2 cellular contexts compared by ENCODE assay signal in genomic region chr13:51328488-51328887, GRCh38.
TF ChIP-seq lines count a peak whose summit lies in the region.

No MANE protein-coding gene starts in this region.

TF ChIP-seq in IMR-90, 13 proteins besides CTCF, POLR2A, EP300 and RAD21:
- TF ChIP-seq FOS (IDR thresholded peaks at IDR 0.05; ENCODE audit: low read depth, low read length), result no peak
- no peak for TF ChIP-seq NFE2L2 (IDR thresholded peaks at IDR 0.05; ENCODE audit: low read depth, low read length)
- TF ChIP-seq BHLHE40 (IDR thresholded peaks at IDR 0.05; ENCODE audit: low read depth, low read length), result no peak

TF ChIP-seq in H1, 55 proteins besides CTCF, POLR2A, EP300 and RAD21:
- TF ChIP-seq SIN3A (conservative IDR thresholded peaks at IDR 0.05 in 1 of 2, IDR thresholded peaks at IDR 0.05 in 1 of 2; ENCODE audit: low read depth in 1 of 2, low read length in 2 of 2) (no peak), RXRA (IDR thresholded peaks at IDR 0.05; ENCODE audit: insufficient read depth, low read depth, low read length) (no peak), TEAD4 (IDR thresholded peaks at IDR 0.05; ENCODE audit: low read depth, low read length) (peak; percentile 34; the same call in 1 of the 2 replicates), MAFK (IDR thresholded peaks at IDR 0.05; ENCODE audit: low read depth, low read length) (no peak), ATF3 (IDR thresholded peaks at IDR 0.05; ENCODE audit: insufficient read depth, low read depth, low read length) (no peak), CTBP2 (IDR thresholded peaks at IDR 0.05; ENCODE audit: borderline replicate concordance, insufficient read depth, insufficient read length, low read length) (no peak), SIRT6 (IDR thresholded peaks at IDR 0.05; ENCODE audit: low read length) (no peak), CHD1 (IDR thresholded peaks at IDR 0.05; ENCODE audit: low read depth, low read length) (no peak), SRF (IDR thresholded peaks at IDR 0.05; ENCODE audit: low read depth, low read length) (no peak), CEBPB (IDR thresholded peaks at IDR 0.05; ENCODE audit: low read depth, low read length) (no peak), SUZ12 (IDR thresholded peaks at IDR 0.05; ENCODE audit: low read length) (no peak), CBX8 (IDR thresholded peaks at IDR 0.05; ENCODE audit: borderline replicate concordance, low read depth, low read length) (no peak), BACH1 (IDR thresholded peaks at IDR 0.05; ENCODE audit: low read length) (no peak), USF2 (IDR thresholded peaks at IDR 0.05; ENCODE audit: low read length) (no peak), CHD2 (IDR thresholded peaks at IDR 0.05; ENCODE audit: low read length) (no peak), PHF8 (conservative IDR thresholded peaks at IDR 0.05; ENCODE audit: low read depth, low read length) (no peak), NRF1 (IDR thresholded peaks at IDR 0.05; ENCODE audit: low read depth, low read length) (0 out of 2 replicates have a peak, but pooled peaks have one; percentile 0), KDM4A (IDR thresholded peaks at IDR 0.05; ENCODE audit: low read depth, low read length, severe bottlenecking) (no peak), YY1 (IDR thresholded peaks at IDR 0.05; ENCODE audit: low read depth, low read length) (no peak), TAF7 (optimal IDR thresholded peaks at IDR 0.05; ENCODE audit: borderline replicate concordance, low read depth, low read length) (no peak), RBBP5 (IDR thresholded peaks at IDR 0.05; ENCODE audit: borderline replicate concordance, low read depth, low read length) (no peak), E2F6 (IDR thresholded peaks at IDR 0.05) (no peak), EGR1 (IDR thresholded peaks at IDR 0.05; ENCODE audit: borderline replicate concordance, low read depth, low read length) (no peak), JUND (IDR thresholded peaks at IDR 0.05; ENCODE audit: low read length) (no peak), EZH2 (IDR thresholded peaks at IDR 0.05; ENCODE audit: low read depth, low read length, severe bottlenecking) (no peak), GTF2F1 (IDR thresholded peaks at IDR 0.05; ENCODE audit: borderline replicate concordance, low read depth, low read length) (no peak), ASH2L (IDR thresholded peaks at IDR 0.05; ENCODE audit: low read length) (peak; percentile 37), SP4 (IDR thresholded peaks at IDR 0.05; ENCODE audit: low read length) (0 out of 2 replicates have a peak, but pooled peaks have one; percentile 36), TAF1 (IDR thresholded peaks at IDR 0.05; ENCODE audit: low read depth, low read length) (no peak), KDM1A (IDR thresholded peaks at IDR 0.05; ENCODE audit: borderline replicate concordance, low read length) (peak; percentile 73; the same call in 1 of the 2 replicates), SP1 (IDR thresholded peaks at IDR 0.05; ENCODE audit: low read depth, low read length) (no peak), RFX5 (IDR thresholded peaks at IDR 0.05; ENCODE audit: borderline replicate concordance, low read depth, low read length) (no peak), SAP30 (IDR thresholded peaks at IDR 0.05; ENCODE audit: insufficient read depth, insufficient replicate concordance, low read length) (no peak), CREB1 (IDR thresholded peaks at IDR 0.05) (no peak), RNF2 (IDR thresholded peaks at IDR 0.05; ENCODE audit: borderline replicate concordance, low read depth, low read length, missing control alignments, poor library complexity, severe bottlenecking) (no peak), BCL11A (IDR thresholded peaks at IDR 0.05; ENCODE audit: low read depth in 2 of 2, low read length in 2 of 2) (no peak), HDAC6 (IDR thresholded peaks at IDR 0.05; ENCODE audit: low read depth, low read length) (no peak), TCF12 (IDR thresholded peaks at IDR 0.05; ENCODE audit: low read depth, low read length) (no peak), SIX5 (IDR thresholded peaks at IDR 0.05; ENCODE audit: low read depth, low read length) (no peak), ATF2 (IDR thresholded peaks at IDR 0.05; ENCODE audit: low read length) (no peak), ZNF274 (IDR thresholded peaks at IDR 0.05; ENCODE audit: borderline replicate concordance, extremely low read depth, low read length) (no peak), BRCA1 (IDR thresholded peaks at IDR 0.05; ENCODE audit: low read depth, low read length) (no peak), NANOG (IDR thresholded peaks at IDR 0.05; ENCODE audit: insufficient read depth, low read depth, low read length, poor library complexity, severe bottlenecking) (no peak), POLR2AphosphoS5 (IDR thresholded peaks at IDR 0.05; ENCODE audit: low read depth, low read length) (0 out of 2 replicates have a peak, but pooled peaks have one; percentile 19), CBX5 (IDR thresholded peaks at IDR 0.05; ENCODE audit: low read depth, low read length) (no peak), SP2 (IDR thresholded peaks at IDR 0.05; ENCODE audit: low read length) (no peak), FOSL1 (IDR thresholded peaks at IDR 0.05; ENCODE audit: insufficient read depth, low read depth, low read length) (no peak), JUN (IDR thresholded peaks at IDR 0.05; ENCODE audit: low read depth, low read length) (no peak), POU5F1 (IDR thresholded peaks at IDR 0.05; ENCODE audit: low read depth, low read length) (no peak), GABPA (IDR thresholded peaks at IDR 0.05; ENCODE audit: borderline replicate concordance, insufficient read depth, low read length) (no peak), HDAC2 (IDR thresholded peaks at IDR 0.05; ENCODE audit: borderline replicate concordance in 1 of 2, low read depth in 2 of 2, low read length in 2 of 2) (peak in 1 of 2 experiments; percentile 83; a peak in 2 of 4 replicates), KDM5A (IDR thresholded peaks at IDR 0.05; ENCODE audit: low read length) (no peak), TBP (IDR thresholded peaks at IDR 0.05; ENCODE audit: low read depth, low read length) (peak; percentile 44; the same call in 1 of the 2 replicates), MAX (IDR thresholded peaks at IDR 0.05) (0 out of 2 replicates have a peak, but pooled peaks have one; percentile 26)
- TF ChIP-seq, protein P1, sequence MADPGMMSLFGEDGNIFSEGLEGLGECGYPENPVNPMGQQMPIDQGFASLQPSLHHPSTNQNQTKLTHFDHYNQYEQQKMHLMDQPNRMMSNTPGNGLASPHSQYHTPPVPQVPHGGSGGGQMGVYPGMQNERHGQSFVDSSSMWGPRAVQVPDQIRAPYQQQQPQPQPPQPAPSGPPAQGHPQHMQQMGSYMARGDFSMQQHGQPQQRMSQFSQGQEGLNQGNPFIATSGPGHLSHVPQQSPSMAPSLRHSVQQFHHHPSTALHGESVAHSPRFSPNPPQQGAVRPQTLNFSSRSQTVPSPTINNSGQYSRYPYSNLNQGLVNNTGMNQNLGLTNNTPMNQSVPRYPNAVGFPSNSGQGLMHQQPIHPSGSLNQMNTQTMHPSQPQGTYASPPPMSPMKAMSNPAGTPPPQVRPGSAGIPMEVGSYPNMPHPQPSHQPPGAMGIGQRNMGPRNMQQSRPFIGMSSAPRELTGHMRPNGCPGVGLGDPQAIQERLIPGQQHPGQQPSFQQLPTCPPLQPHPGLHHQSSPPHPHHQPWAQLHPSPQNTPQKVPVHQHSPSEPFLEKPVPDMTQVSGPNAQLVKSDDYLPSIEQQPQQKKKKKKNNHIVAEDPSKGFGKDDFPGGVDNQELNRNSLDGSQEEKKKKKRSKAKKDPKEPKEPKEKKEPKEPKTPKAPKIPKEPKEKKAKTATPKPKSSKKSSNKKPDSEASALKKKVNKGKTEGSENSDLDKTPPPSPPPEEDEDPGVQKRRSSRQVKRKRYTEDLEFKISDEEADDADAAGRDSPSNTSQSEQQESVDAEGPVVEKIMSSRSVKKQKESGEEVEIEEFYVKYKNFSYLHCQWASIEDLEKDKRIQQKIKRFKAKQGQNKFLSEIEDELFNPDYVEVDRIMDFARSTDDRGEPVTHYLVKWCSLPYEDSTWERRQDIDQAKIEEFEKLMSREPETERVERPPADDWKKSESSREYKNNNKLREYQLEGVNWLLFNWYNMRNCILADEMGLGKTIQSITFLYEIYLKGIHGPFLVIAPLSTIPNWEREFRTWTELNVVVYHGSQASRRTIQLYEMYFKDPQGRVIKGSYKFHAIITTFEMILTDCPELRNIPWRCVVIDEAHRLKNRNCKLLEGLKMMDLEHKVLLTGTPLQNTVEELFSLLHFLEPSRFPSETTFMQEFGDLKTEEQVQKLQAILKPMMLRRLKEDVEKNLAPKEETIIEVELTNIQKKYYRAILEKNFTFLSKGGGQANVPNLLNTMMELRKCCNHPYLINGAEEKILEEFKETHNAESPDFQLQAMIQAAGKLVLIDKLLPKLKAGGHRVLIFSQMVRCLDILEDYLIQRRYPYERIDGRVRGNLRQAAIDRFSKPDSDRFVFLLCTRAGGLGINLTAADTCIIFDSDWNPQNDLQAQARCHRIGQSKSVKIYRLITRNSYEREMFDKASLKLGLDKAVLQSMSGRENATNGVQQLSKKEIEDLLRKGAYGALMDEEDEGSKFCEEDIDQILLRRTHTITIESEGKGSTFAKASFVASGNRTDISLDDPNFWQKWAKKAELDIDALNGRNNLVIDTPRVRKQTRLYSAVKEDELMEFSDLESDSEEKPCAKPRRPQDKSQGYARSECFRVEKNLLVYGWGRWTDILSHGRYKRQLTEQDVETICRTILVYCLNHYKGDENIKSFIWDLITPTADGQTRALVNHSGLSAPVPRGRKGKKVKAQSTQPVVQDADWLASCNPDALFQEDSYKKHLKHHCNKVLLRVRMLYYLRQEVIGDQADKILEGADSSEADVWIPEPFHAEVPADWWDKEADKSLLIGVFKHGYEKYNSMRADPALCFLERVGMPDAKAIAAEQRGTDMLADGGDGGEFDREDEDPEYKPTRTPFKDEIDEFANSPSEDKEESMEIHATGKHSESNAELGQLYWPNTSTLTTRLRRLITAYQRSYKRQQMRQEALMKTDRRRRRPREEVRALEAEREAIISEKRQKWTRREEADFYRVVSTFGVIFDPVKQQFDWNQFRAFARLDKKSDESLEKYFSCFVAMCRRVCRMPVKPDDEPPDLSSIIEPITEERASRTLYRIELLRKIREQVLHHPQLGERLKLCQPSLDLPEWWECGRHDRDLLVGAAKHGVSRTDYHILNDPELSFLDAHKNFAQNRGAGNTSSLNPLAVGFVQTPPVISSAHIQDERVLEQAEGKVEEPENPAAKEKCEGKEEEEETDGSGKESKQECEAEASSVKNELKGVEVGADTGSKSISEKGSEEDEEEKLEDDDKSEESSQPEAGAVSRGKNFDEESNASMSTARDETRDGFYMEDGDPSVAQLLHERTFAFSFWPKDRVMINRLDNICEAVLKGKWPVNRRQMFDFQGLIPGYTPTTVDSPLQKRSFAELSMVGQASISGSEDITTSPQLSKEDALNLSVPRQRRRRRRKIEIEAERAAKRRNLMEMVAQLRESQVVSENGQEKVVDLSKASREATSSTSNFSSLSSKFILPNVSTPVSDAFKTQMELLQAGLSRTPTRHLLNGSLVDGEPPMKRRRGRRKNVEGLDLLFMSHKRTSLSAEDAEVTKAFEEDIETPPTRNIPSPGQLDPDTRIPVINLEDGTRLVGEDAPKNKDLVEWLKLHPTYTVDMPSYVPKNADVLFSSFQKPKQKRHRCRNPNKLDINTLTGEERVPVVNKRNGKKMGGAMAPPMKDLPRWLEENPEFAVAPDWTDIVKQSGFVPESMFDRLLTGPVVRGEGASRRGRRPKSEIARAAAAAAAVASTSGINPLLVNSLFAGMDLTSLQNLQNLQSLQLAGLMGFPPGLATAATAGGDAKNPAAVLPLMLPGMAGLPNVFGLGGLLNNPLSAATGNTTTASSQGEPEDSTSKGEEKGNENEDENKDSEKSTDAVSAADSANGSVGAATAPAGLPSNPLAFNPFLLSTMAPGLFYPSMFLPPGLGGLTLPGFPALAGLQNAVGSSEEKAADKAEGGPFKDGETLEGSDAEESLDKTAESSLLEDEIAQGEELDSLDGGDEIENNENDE (IDR thresholded peaks at IDR 0.05; ENCODE audit: insufficient replicate concordance, low read length), result no peak
